In genomic region chr5:1746371-1747078, GRCh38 we compare ENCODE assay signal across 24 cellular contexts. TPM values are rescaled to one million over a fixed set of nuclear protein-coding genes. Genes with fewer than 3 reads are reported as not detected.
DNase-seq lines count a peak whose midpoint lies in the region; ATAC-seq and TF ChIP-seq lines count a peak whose summit lies in the region.
"Had no signal": no experiment of that assay in that cellular context is flagged by ENCODE, and none has a peak within 500 bp of the region (broad histone marks: within the 10 kb centered on the region; RNA-seq: fewer than 3 reads in every experiment).

No MANE protein-coding gene starts in this region.

- TF ChIP-seq POLR2A in Peyer's patch (IDR thresholded peaks at IDR 0.05): no peak
- TF ChIP-seq POLR2A in testis (IDR thresholded peaks at IDR 0.05): no peak
- TF ChIP-seq POLR2A in esophagus squamous epithelium (IDR thresholded peaks at IDR 0.05): no peak

- H3K27ac ChIP-seq in Peyer's patch: no peak overlapping the region
- H3K27ac ChIP-seq in left lung: no peak overlapping the region
- H3K27ac ChIP-seq in testis: no peak overlapping the region
- H3K27ac ChIP-seq in esophagus squamous epithelium: no peak overlapping the region
- H3K27ac ChIP-seq: left ventricle myocardium inferior, SJSA1, tibial artery had no signal

- ATAC-seq in left lung: no peak
- ATAC-seq in activated T-helper 17 cell treated with anti-CD3 and anti-CD28 coated beads, Interleukin-2, amount 50 U/mL, for 72 hours (replicated peaks): no peak
- ATAC-seq: mucosa of descending colon; Panc1; stimulated activated memory B cell treated with anti-CD40 and anti-IgM and Interleukin-4, amounts not matched to agents 10 μg/mL and 1 μg/mL and 100 μg/mL, for 72 hours had no signal

- intact Hi-C loops in left lung (cut with DNase I) (no loop called here), testis (cut with DNase I; ENCODE audit: low total_unique reads) (no loop called here), esophagus squamous epithelium (cut with DNase I) (no loop called here)

- H3K27me3 ChIP-seq in Peyer's patch (no peaks in the 10 kb centered on the region), left lung (peaks cover 0 to 51% of the 10 kb centered on the region in 2 donors), testis (no peaks in the 10 kb centered on the region), esophagus squamous epithelium (peaks cover 0 to 64% (median 0%) of the 10 kb centered on the region in 4 donors)

- H3K27ac Mint-ChIP-seq in activated T-cell treated with anti-CD3 and anti-CD28 coated beads, Interleukin-2, amount 50 U/mL, for 24 hours: no peak overlapping the region
- H3K27ac Mint-ChIP-seq in activated T-helper 17 cell treated with anti-CD3 and anti-CD28 coated beads, Interleukin-2, amount 50 U/mL, for 72 hours: no peak overlapping the region
- H3K27ac Mint-ChIP-seq: activated CD4-positive, alpha-beta T cell treated with anti-CD3 and anti-CD28 coated beads, Interleukin-2, amount 10 ng/mL, durations not matched to agents 24 days and 14 days; HFFc6; nephron progenitor cell; progenitor cell of endocrine pancreas; stimulated activated memory B cell treated with anti-CD40 and anti-IgM and Interleukin-4, amounts not matched to agents 10 μg/mL and 1 μg/mL and 100 μg/mL, for 72 hours had no signal

- no peak overlapping the region for H3K4me3 Mint-ChIP-seq in activated T-cell treated with anti-CD3 and anti-CD28 coated beads, Interleukin-2, amount 50 U/mL, for 24 hours
- H3K4me3 Mint-ChIP-seq in activated T-helper 17 cell treated with anti-CD3 and anti-CD28 coated beads, Interleukin-2, amount 50 U/mL, for 72 hours: no peak overlapping the region
- H3K4me3 Mint-ChIP-seq: activated CD4-positive, alpha-beta T cell treated with anti-CD3 and anti-CD28 coated beads, Interleukin-2, amount 10 ng/mL, durations not matched to agents 24 days and 14 days; HFFc6; nephron progenitor cell; stimulated activated memory B cell treated with anti-CD40 and anti-IgM and Interleukin-4, amounts not matched to agents 10 μg/mL and 1 μg/mL and 100 μg/mL, for 72 hours had no signal

- no peaks in the 10 kb centered on the region for H3K36me3 Mint-ChIP-seq in activated T-cell treated with anti-CD3 and anti-CD28 coated beads, Interleukin-2, amount 50 U/mL, for 24 hours (ENCODE audit: low read depth)
- no peaks in the 10 kb centered on the region for H3K36me3 Mint-ChIP-seq in activated T-helper 17 cell treated with anti-CD3 and anti-CD28 coated beads, Interleukin-2, amount 50 U/mL, for 72 hours (ENCODE audit: low read depth)

- no peaks in the 10 kb centered on the region for H3K9me3 ChIP-seq in Peyer's patch
- no peaks in the 10 kb centered on the region for H3K9me3 ChIP-seq in left lung
- H3K9me3 ChIP-seq in testis: no peaks in the 10 kb centered on the region
- no peaks in the 10 kb centered on the region for H3K9me3 ChIP-seq in esophagus squamous epithelium
- H3K9me3 ChIP-seq: mucosa of descending colon, SJSA1, tibial artery had no signal

- H3K4me1 Mint-ChIP-seq in activated T-cell treated with anti-CD3 and anti-CD28 coated beads, Interleukin-2, amount 50 U/mL, for 24 hours (ENCODE audit: low read depth): no peaks in the 10 kb centered on the region
- no peaks in the 10 kb centered on the region for H3K4me1 Mint-ChIP-seq in activated T-helper 17 cell treated with anti-CD3 and anti-CD28 coated beads, Interleukin-2, amount 50 U/mL, for 72 hours
- H3K4me1 Mint-ChIP-seq: activated CD4-positive, alpha-beta T cell treated with anti-CD3 and anti-CD28 coated beads, Interleukin-2, amount 10 ng/mL, durations not matched to agents 24 days and 14 days; stimulated activated memory B cell treated with anti-CD40 and anti-IgM and Interleukin-4, amounts not matched to agents 10 μg/mL and 1 μg/mL and 100 μg/mL, for 72 hours had no signal

- peaks cover 6% of the 10 kb centered on the region for H3K9me3 Mint-ChIP-seq in activated T-cell treated with anti-CD3 and anti-CD28 coated beads, Interleukin-2, amount 50 U/mL, for 24 hours
- H3K9me3 Mint-ChIP-seq in activated T-helper 17 cell treated with anti-CD3 and anti-CD28 coated beads, Interleukin-2, amount 50 U/mL, for 72 hours: no peaks in the 10 kb centered on the region

- H3K4me3 ChIP-seq in Peyer's patch: no peak overlapping the region
- no peak overlapping the region for H3K4me3 ChIP-seq in left lung
- peak overlapping the region; percentile 52 to 64 for H3K4me3 ChIP-seq in testis
- H3K4me3 ChIP-seq in esophagus squamous epithelium: no peak overlapping the region
- H3K4me3 ChIP-seq: left ventricle myocardium inferior, mucosa of descending colon, SJSA1, tibial artery had no signal

- TF ChIP-seq CTCF in Peyer's patch (IDR thresholded peaks at IDR 0.05) (no peak), left lung (IDR thresholded peaks at IDR 0.05) (no peak), testis (IDR thresholded peaks at IDR 0.05) (no peak), esophagus squamous epithelium (IDR thresholded peaks at IDR 0.05) (no peak)

- H3K36me3 ChIP-seq in Peyer's patch (no peaks in the 10 kb centered on the region), left lung (no peaks in the 10 kb centered on the region), testis (ENCODE audit: low read depth, missing control alignments) (no peaks in the 10 kb centered on the region), esophagus squamous epithelium (no peaks in the 10 kb centered on the region)
- H3K36me3 ChIP-seq: left ventricle myocardium inferior, SJSA1, tibial artery had no signal

- DNase-seq in activated T-cell treated with anti-CD3 and anti-CD28 coated beads, Interleukin-2, amount 50 U/mL, for 24 hours: peak; percentile 9
- no peak for DNase-seq in activated T-cell treated with anti-CD3 and anti-CD28 coated beads, Interleukin-2, amount 50 U/mL, for 48 hours
- DNase-seq in Peyer's patch: peak in 2 of 3 donors; percentile 34
- peak; percentile 29 to 77 for DNase-seq in left lung
- DNase-seq in testis: peak; percentile 83
- no peak for DNase-seq in inferior parietal cortex (ENCODE audit: extremely low spot score)
- DNase-seq in esophagus squamous epithelium (lab: John Stamatoyannopoulos, UW): no peak
- DNase-seq: activated CD4-positive, alpha-beta T cell treated with anti-CD3 and anti-CD28 coated beads, Interleukin-2, amount 10 ng/mL, durations not matched to agents 24 days and 14 days; amniotic stem cell; COR-L47; dermis blood vessel endothelial cell; HFFc6; IMR-90; left ventricle myocardium inferior; mucosa of descending colon; NCI-H1417; nephron progenitor cell; stimulated activated CD4-positive, alpha-beta T cell treated with anti-CD3 and anti-CD28 coated beads, Interleukin-1b, Interleukin-23, amount 100 ng/mL, for 48 hours had no signal

- whole genome bisulfite sequencing in testis, 2 donors: 78 to 81% methylated on average over 23 to 63 of the region's 63 CpGs
- 93 to 96% methylated on average over 9 to 19 of the region's 63 CpGs for WGBS in esophagus squamous epithelium, 2 donors

- no peaks in the 10 kb centered on the region for H3K4me1 ChIP-seq in Peyer's patch
- no peaks in the 10 kb centered on the region for H3K4me1 ChIP-seq in left lung
- H3K4me1 ChIP-seq in testis: no peaks in the 10 kb centered on the region
- H3K4me1 ChIP-seq in esophagus squamous epithelium: no peaks in the 10 kb centered on the region
- H3K4me1 ChIP-seq: left ventricle myocardium inferior, SJSA1, tibial artery had no signal

- H3K27me3 Mint-ChIP-seq in activated T-cell treated with anti-CD3 and anti-CD28 coated beads, Interleukin-2, amount 50 U/mL, for 24 hours: peaks cover 29% of the 10 kb centered on the region
- H3K27me3 Mint-ChIP-seq in activated T-helper 17 cell treated with anti-CD3 and anti-CD28 coated beads, Interleukin-2, amount 50 U/mL, for 72 hours: peaks cover 24% of the 10 kb centered on the region

RNA-seq across cellular contexts. Expression of gene MRPL36, which starts 53.1 kb away (rescaled TPM):
- total RNA-seq in Peyer's patch (10 to 100 TPM; 21.9 to 23.9 (median 23.3) TPM), left lung (10 to 100 TPM; 35.1 to 38.4 TPM), testis (100 to 1,000 TPM in 1 of 2 donors, 10 to 100 TPM in 1; 60.8 to 101 TPM), esophagus squamous epithelium (10 to 100 TPM; 44.6 to 54.9 (median 49.3) TPM)
- 164 TPM for polyA plus RNA-seq in testis (ENCODE audit: insufficient read depth, low read depth, low replicate concordance)
- 10 to 100 TPM; 50.3 to 74.0 TPM for total RNA-seq in activated T-helper 17 cell treated with anti-CD3 and anti-CD28 coated beads, Interleukin-2, amount 50 U/mL, for 72 hours

RNA-seq across cellular contexts. Expression of gene NDUFS6, which starts 54.7 kb away (rescaled TPM):
- total RNA-seq in Peyer's patch (10 to 100 TPM; 27.4 to 86.5 (median 47.6) TPM), left lung (10 to 100 TPM; 26.8 to 29.0 TPM), testis (10 to 100 TPM; 54.9 to 58.7 TPM), esophagus squamous epithelium (10 to 100 TPM; 36.1 to 72.7 (median 57.3) TPM)
- 59.3 TPM for polyA plus RNA-seq in testis (ENCODE audit: insufficient read depth, low read depth, low replicate concordance)
- total RNA-seq in activated T-helper 17 cell treated with anti-CD3 and anti-CD28 coated beads, Interleukin-2, amount 50 U/mL, for 72 hours: 10 to 100 TPM; 13.0 to 35.1 TPM

Comparison
In these comparisons a context has a peak if more than half of its experiments do, and no peak if none do; other contexts are left out.
1. DNase-seq: peak in activated T-cell treated with anti-CD3 and anti-CD28 coated beads, Interleukin-2, amount 50 U/mL, for 24 hours (single experiment), Peyer's patch (2 of 3), left lung (2 of 2) and testis (single experiment); none in activated T-cell treated with anti-CD3 and anti-CD28 coated beads, Interleukin-2, amount 50 U/mL, for 48 hours (0 of 2), inferior parietal cortex (single experiment) and esophagus squamous epithelium (single experiment).
2. H3K4me3 ChIP-seq: peak in testis (2 of 2); none in Peyer's patch (0 of 4), left lung (0 of 2) and esophagus squamous epithelium (0 of 4).